ENCODE assay signal across 8 cellular contexts in genomic region chr9:123929177-123929869, GRCh38. TPM values are rescaled to one million over a fixed set of nuclear protein-coding genes. Genes with fewer than 3 reads are reported as not detected.
A peak's percentile ranks its signal among the peaks of the same experiment; 100 is the strongest.
DNase-seq lines count a peak whose midpoint lies in the region; ATAC-seq and TF ChIP-seq lines count a peak whose summit lies in the region.

No MANE protein-coding gene starts in this region.

- no peak for TF ChIP-seq EP300 in stomach (IDR thresholded peaks at IDR 0.05)

- H3K27me3 ChIP-seq in RWPE2 (ENCODE audit: insufficient read depth, poor library complexity, severe bottlenecking) (no peaks in the 10 kb centered on the region), stomach (no peaks in the 10 kb centered on the region)

- H3K36me3 ChIP-seq in RWPE2 (ENCODE audit: low read depth) (no peaks in the 10 kb centered on the region), stomach (no peaks in the 10 kb centered on the region)

- intact Hi-C loops in Right ventricle myocardium inferior (cut with DNase I), result loop anchor here (10.0 kb wide), 1 partner anchor 185 kb away; no protein-coding TSS in a partner anchor
- intact Hi-C loops in Right ventricle myocardium superior (cut with DNase I), result no loop called here
- intact Hi-C loops in stomach (cut with DNase I; ENCODE audit: low total_unique reads), result no loop called here

- TF ChIP-seq CTCF in RWPE2 (IDR thresholded peaks at IDR 0.05; ENCODE audit: poor library complexity, severe bottlenecking) (no peak), cardiac fibroblast (IDR thresholded peaks at IDR 0.05; ENCODE audit: low read depth, low read length) (no peak), stomach (IDR thresholded peaks at IDR 0.05) (no peak)

- TF ChIP-seq POLR2A in stomach (IDR thresholded peaks at IDR 0.05), result no peak

- H3K9me3 ChIP-seq in RWPE2 (ENCODE audit: severe bottlenecking) (no peaks in the 10 kb centered on the region), stomach (no peaks in the 10 kb centered on the region)

- 1 to 6% (median 3%) methylated on average over 8 to 50 of the region's 50 CpGs for WGBS in stomach, 5 donors

- DNase-seq in Right ventricle myocardium inferior (ENCODE audit: missing footprints) (peak; percentile 67), Right ventricle myocardium superior (no peak), RWPE2 (ENCODE audit: low spot score) (no peak), cardiac fibroblast (ENCODE audit: low read depth in 2 of 2) (no peak), medulla oblongata (ENCODE audit: extremely low spot score) (peak; percentile 24), stomach (no peak), NCI-H524 treated with DMSO at 0.1 percent for 48 hours (lab: John Stamatoyannopoulos, UW) (no peak)

- peaks cover 42% of the 10 kb centered on the region for H3K4me1 ChIP-seq in RWPE2 (ENCODE audit: insufficient read depth, poor library complexity, severe bottlenecking)
- H3K4me1 ChIP-seq in stomach, result peaks cover 15 to 55% (median 33%) of the 10 kb centered on the region in 4 donors

- no peak for ATAC-seq in Right ventricle myocardium inferior
- ATAC-seq in Right ventricle myocardium superior (ENCODE audit: poor library complexity), result no peak
- peak; percentile 31 for ATAC-seq in HG02885 (IDR thresholded peaks at IDR 0.05; ENCODE audit: poor library complexity, unreplicated experiment)
- no peak for ATAC-seq in RWPE2 (ENCODE audit: low read depth)

- H3K27ac ChIP-seq in RWPE2 (ENCODE audit: poor library complexity, severe bottlenecking) (peak overlapping the region; percentile 86), stomach (peak overlapping the region; percentile 67 to 85 (median 74))

- H3K4me3 ChIP-seq in RWPE2 (ENCODE audit: severe bottlenecking), result peak overlapping the region; percentile 97
- H3K4me3 ChIP-seq in cardiac fibroblast (replicated peaks in 1 of 2; ENCODE audit: low read depth in 2 of 2, low read length in 2 of 2), result peak overlapping the region; percentile 74 to 75
- peak overlapping the region; percentile 67 to 81 (median 72) for H3K4me3 ChIP-seq in stomach

RNA-seq across cellular contexts. Expression of gene DENND1A, which starts 0.6 kb away (rescaled TPM):
- 13.6 TPM for total RNA-seq in Right ventricle myocardium inferior
- 12.6 TPM for total RNA-seq in Right ventricle myocardium superior
- 100 to 1,000 TPM in 1 of 5 donors, 10 to 100 TPM in 4; 20.0 to 109 (median 30.9) TPM for total RNA-seq in stomach
- polyA plus RNA-seq in stomach, result 1 to 10 TPM; 4.4 to 8.7 (median 6.6) TPM

Comparison
In these comparisons a context has a peak if more than half of its experiments do, and no peak if none do; other contexts are left out.
1. DNase-seq: peak in Right ventricle myocardium inferior (single experiment) and medulla oblongata (single experiment); none in Right ventricle myocardium superior (single experiment), RWPE2 (single experiment), cardiac fibroblast (0 of 2), stomach (single experiment) and NCI-H524 treated with DMSO at 0.1 percent for 48 hours (single experiment).
2. Peak in every context shown above with its lines, with median percentiles within 50 percentile points of each other: H3K4me3 ChIP-seq.